ENCODE assay signal across 13 cellular contexts in the genomic region with DNA sequence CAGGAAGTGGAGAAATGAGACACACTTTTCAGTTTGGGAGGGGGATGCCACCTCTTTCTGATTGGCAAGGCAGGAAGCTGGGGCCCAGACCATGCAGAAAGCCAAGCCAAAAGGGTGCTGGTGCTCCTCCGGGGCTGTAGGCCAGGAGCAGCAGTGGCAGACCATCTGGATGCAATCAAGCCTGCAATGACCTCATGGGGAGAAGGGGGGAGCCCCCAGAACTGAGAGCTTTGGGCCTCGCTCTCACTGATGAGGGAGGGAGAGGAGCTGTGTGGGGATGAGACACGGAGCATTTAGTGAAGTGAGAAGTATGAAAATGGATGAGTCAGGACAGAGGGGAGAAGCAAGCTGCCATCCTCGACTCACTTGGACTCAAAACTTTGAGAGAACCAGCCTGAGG.
DNase-seq lines count a peak whose midpoint lies in the region; ATAC-seq and TF ChIP-seq lines count a peak whose summit lies in the region.
"Had no signal": no experiment of that assay in that cellular context is flagged by ENCODE, and none has a peak within 500 bp of the region (broad histone marks: within the 10 kb centered on the region; RNA-seq: fewer than 3 reads in every experiment).

No MANE protein-coding gene starts in this region.

- H3K9me3 Mint-ChIP-seq in glutamatergic neuron (ENCODE audit: unreplicated experiment) = no peaks in the 10 kb centered on the region

- H3K36me3 Mint-ChIP-seq in glutamatergic neuron (ENCODE audit: unreplicated experiment) = no peaks in the 10 kb centered on the region

- POLR2A ChIA-PET in HEK293T (lab: Yijun Ruan, JAX) = no interaction called here

- ATAC-seq in GM19351 (IDR thresholded peaks at IDR 0.05; ENCODE audit: unreplicated experiment) = peak; percentile 87
- ATAC-seq in HG03432 (IDR thresholded peaks at IDR 0.05; ENCODE audit: unreplicated experiment) = peak; percentile 92
- peak; percentile 30 to 32 for ATAC-seq in left cardiac atrium
- no peak for ATAC-seq in GM21390 (IDR thresholded peaks at IDR 0.05; ENCODE audit: unreplicated experiment)
- ATAC-seq: mucosa of descending colon had no signal

- no peak overlapping the region for H3K27ac Mint-ChIP-seq in glutamatergic neuron (ENCODE audit: unreplicated experiment)

- no peak overlapping the region for H3K4me3 ChIP-seq in AG09309 (ENCODE audit: control insufficient read depth, low read depth, low read length)
- H3K4me3 ChIP-seq: breast epithelium, mucosa of descending colon, stomach had no signal

- CTCF ChIA-PET in HEK293T (lab: Yijun Ruan, JAX) = interaction anchor here (0.7 to 1.3 kb wide), 2 partner anchors 13 to 24 kb away, joined by 3 to 4 read pairs; no protein-coding TSS in a partner anchor

- no peak for TF ChIP-seq CTCF in AG09309 (IDR thresholded peaks at IDR 0.05; ENCODE audit: control insufficient read depth, insufficient read depth, low read depth, low read length, missing control alignments)
- no peak for TF ChIP-seq CTCF in glutamatergic neuron (IDR thresholded peaks at IDR 0.05; ENCODE audit: partially characterized antibody, unreplicated experiment)

- H3K4me3 Mint-ChIP-seq in glutamatergic neuron (ENCODE audit: unreplicated experiment) = no peak overlapping the region

- DNase-seq in AG09309 (ENCODE audit: low read depth) (peak; percentile 47), left cardiac atrium (no peak), glutamatergic neuron (no peak), NCI-H2196 (lab: John Stamatoyannopoulos, UW; ENCODE audit: unreplicated experiment) (no peak), HEK293T (ENCODE audit: extremely low spot score) (no peak)
- DNase-seq: NCI-H524 treated with DMSO at 0.1 percent for 48 hours, stomach, T-helper 2 cell had no signal

- H3K27me3 Mint-ChIP-seq in glutamatergic neuron (ENCODE audit: unreplicated experiment) = no peaks in the 10 kb centered on the region

- peaks cover 5% of the 10 kb centered on the region for H3K4me1 Mint-ChIP-seq in glutamatergic neuron (ENCODE audit: low read depth, unreplicated experiment)

- intact Hi-C loops in left cardiac atrium (cut with DNase I) = no loop called here

TF ChIP-seq in HEK293T, 16 proteins besides CTCF, POLR2A, EP300 and RAD21:
- no peak for TF ChIP-seq ELF4 (IDR thresholded peaks at IDR 0.05)
- no peak for TF ChIP-seq SUZ12 (IDR thresholded peaks at IDR 0.05)
- no peak for TF ChIP-seq BHLHE40 (IDR thresholded peaks at IDR 0.05; ENCODE audit: borderline replicate concordance)
- TF ChIP-seq FOXK2 (IDR thresholded peaks at IDR 0.05) = no peak
- no peak for TF ChIP-seq ZNF384 (IDR thresholded peaks at IDR 0.05)
- TF ChIP-seq L3MBTL2 (conservative IDR thresholded peaks at IDR 0.05) = no peak
- TF ChIP-seq CTBP1 (IDR thresholded peaks at IDR 0.05; ENCODE audit: borderline replicate concordance) = no peak
- no peak for TF ChIP-seq ARNT (IDR thresholded peaks at IDR 0.05)
- TF ChIP-seq PKNOX1 (IDR thresholded peaks at IDR 0.05) = no peak
- no peak for TF ChIP-seq LEF1 (IDR thresholded peaks at IDR 0.05; ENCODE audit: borderline replicate concordance)
- no peak for TF ChIP-seq HDGF (IDR thresholded peaks at IDR 0.05; ENCODE audit: borderline replicate concordance)
- no peak for TF ChIP-seq FOXM1 (IDR thresholded peaks at IDR 0.05; ENCODE audit: borderline replicate concordance)
- TF ChIP-seq SP1 (IDR thresholded peaks at IDR 0.05) = no peak
- TF ChIP-seq FOXA1 (IDR thresholded peaks at IDR 0.05) = no peak
